ENCODE assay signal across 8 cellular contexts in genomic region chr11:18394928-18395734, GRCh38. TPM values are rescaled to one million over a fixed set of nuclear protein-coding genes. Genes with fewer than 3 reads are reported as not detected.
A peak's percentile ranks its signal among the peaks of the same experiment; 100 is the strongest.
DNase-seq lines count a peak whose midpoint lies in the region; ATAC-seq and TF ChIP-seq lines count a peak whose summit lies in the region.

No MANE protein-coding gene starts in this region.

- DNase-seq in CD1c-positive myeloid dendritic cell (ENCODE audit: extremely low spot score) (peak; percentile 12), MM.1S (peak; percentile 50), fibroblast of villous mesenchyme (ENCODE audit: low read depth) (peak; percentile 28), neural crest cell (ENCODE audit: low read depth, low spot score) (peak; percentile 10), NCI-H446 (lab: John Stamatoyannopoulos, UW) (no peak)
- DNase-seq in activated T-cell treated with anti-CD3 and anti-CD28 coated beads, Interleukin-2, amount 50 U/mL, for 72 hours = peak; percentile 15 to 27

- peak overlapping the region; percentile 88 for H3K27ac ChIP-seq in MM.1S (ENCODE audit: low read length)

- no peaks in the 10 kb centered on the region for H3K9me3 ChIP-seq in MM.1S (replicated peaks; ENCODE audit: insufficient read depth, low read length)

- peak overlapping the region; percentile 98 for H3K9ac ChIP-seq in MM.1S (ENCODE audit: low read length)

- peak overlapping the region; percentile 97 for H3K27ac Mint-ChIP-seq in activated T-cell treated with anti-CD3 and anti-CD28 coated beads, Interleukin-2, amount 50 U/mL, for 72 hours
- H3K27ac Mint-ChIP-seq in neural crest cell (ENCODE audit: unreplicated experiment) = peak overlapping the region; percentile 84

- peak overlapping the region; percentile 97 to 99 for H3K4me3 Mint-ChIP-seq in activated T-cell treated with anti-CD3 and anti-CD28 coated beads, Interleukin-2, amount 50 U/mL, for 72 hours
- H3K4me3 Mint-ChIP-seq in neural crest cell = peak overlapping the region; percentile 96

- peaks cover 30% of the 10 kb centered on the region for H3K36me3 ChIP-seq in MM.1S (replicated peaks; ENCODE audit: insufficient read depth, low read length)

- peak overlapping the region; percentile 73 for H3K4me2 ChIP-seq in MM.1S (ENCODE audit: low read depth, low read length)

- H3K4me1 ChIP-seq in MM.1S (ENCODE audit: low read length) = peaks cover 18% of the 10 kb centered on the region

- no peaks in the 10 kb centered on the region for H3K27me3 ChIP-seq in MM.1S (replicated peaks; ENCODE audit: insufficient read depth, low read length)

- H3K79me2 ChIP-seq in MM.1S (ENCODE audit: low read length) = peaks cover 64% of the 10 kb centered on the region

- H2AFZ ChIP-seq in MM.1S (ENCODE audit: low read length) = peak overlapping the region; percentile 56; the same call in 1 of the 2 replicates

- TF ChIP-seq CTCF in MM.1S (IDR thresholded peaks at IDR 0.05; ENCODE audit: low read length) (no peak), fibroblast of villous mesenchyme (IDR thresholded peaks at IDR 0.05; ENCODE audit: insufficient read depth, low read depth, low read length) (no peak), neural crest cell (conservative IDR thresholded peaks at IDR 0.05) (no peak)

- peaks cover 76% of the 10 kb centered on the region for H3K4me1 Mint-ChIP-seq in activated T-cell treated with anti-CD3 and anti-CD28 coated beads, Interleukin-2, amount 50 U/mL, for 72 hours (ENCODE audit: low read depth)
- H3K4me1 Mint-ChIP-seq in neural crest cell = peaks cover 29% of the 10 kb centered on the region

- no peak for ATAC-seq in activated T-cell treated with anti-CD3 and anti-CD28 coated beads, Interleukin-2, amount 50 U/mL, for 72 hours (replicated peaks in 1 of 2)
- ATAC-seq in GM18868 (IDR thresholded peaks at IDR 0.05; ENCODE audit: unreplicated experiment) (no peak), HG02885 (IDR thresholded peaks at IDR 0.05; ENCODE audit: poor library complexity, unreplicated experiment) (no peak)

- no peaks in the 10 kb centered on the region for H3K27me3 Mint-ChIP-seq in activated T-cell treated with anti-CD3 and anti-CD28 coated beads, Interleukin-2, amount 50 U/mL, for 72 hours (ENCODE audit: low read depth)
- H3K27me3 Mint-ChIP-seq in neural crest cell (ENCODE audit: low read depth) = peaks cover 9% of the 10 kb centered on the region

- H3K36me3 Mint-ChIP-seq in activated T-cell treated with anti-CD3 and anti-CD28 coated beads, Interleukin-2, amount 50 U/mL, for 72 hours (ENCODE audit: insufficient read depth in 2 of 2) = peaks cover 17 to 43% of the 10 kb centered on the region in 2 donors
- peaks cover 7% of the 10 kb centered on the region for H3K36me3 Mint-ChIP-seq in neural crest cell (ENCODE audit: low read depth)

- peaks cover 55% of the 10 kb centered on the region for H3F3A ChIP-seq in MM.1S (ENCODE audit: insufficient read depth, low read length)

- peaks cover 29% of the 10 kb centered on the region for H4K20me1 ChIP-seq in MM.1S (ENCODE audit: insufficient read depth, low read length)

- H3K4me3 ChIP-seq in MM.1S (ENCODE audit: low read length) (peak overlapping the region; percentile 99), fibroblast of villous mesenchyme (ENCODE audit: low read depth, low read length) (peak overlapping the region; percentile 91)

- H3K9me2 ChIP-seq in MM.1S (replicated peaks; ENCODE audit: insufficient read depth, low read length) = no peaks in the 10 kb centered on the region

- no peaks in the 10 kb centered on the region for H3K9me3 Mint-ChIP-seq in activated T-cell treated with anti-CD3 and anti-CD28 coated beads, Interleukin-2, amount 50 U/mL, for 72 hours
- no peaks in the 10 kb centered on the region for H3K9me3 Mint-ChIP-seq in neural crest cell

RNA-seq across cellular contexts. Expression of gene LDHA, which starts 0.8 kb away (rescaled TPM):
- total RNA-seq in activated T-cell treated with anti-CD3 and anti-CD28 coated beads, Interleukin-2, amount 50 U/mL, for 72 hours = 100 to 1,000 TPM; 629 to 665 TPM
- total RNA-seq in fibroblast of villous mesenchyme = 497 and 586 TPM in 2 replicates
- total RNA-seq in neural crest cell = 297 and 353 TPM in 2 replicates

RNA-seq across cellular contexts. Expression of gene LDHC, which starts 17.0 kb away (rescaled TPM):
- not detected for total RNA-seq in activated T-cell treated with anti-CD3 and anti-CD28 coated beads, Interleukin-2, amount 50 U/mL, for 72 hours
- total RNA-seq in fibroblast of villous mesenchyme (1.3 TPM in 1 of 2 replicates, not detected in the other), neural crest cell (0.93 and 1.2 TPM in 2 replicates)

Comparison
In these comparisons a context has a peak if more than half of its experiments do, and no peak if none do; other contexts are left out.
1. DNase-seq: peak in CD1c-positive myeloid dendritic cell (single experiment), MM.1S (single experiment), activated T-cell treated with anti-CD3 and anti-CD28 coated beads, Interleukin-2, amount 50 U/mL, for 72 hours (2 of 2), fibroblast of villous mesenchyme (single experiment) and neural crest cell (single experiment); none in NCI-H446 (0 of 2).